Comparison of ENCODE assay signal across 14 cellular contexts in the genomic region with DNA sequence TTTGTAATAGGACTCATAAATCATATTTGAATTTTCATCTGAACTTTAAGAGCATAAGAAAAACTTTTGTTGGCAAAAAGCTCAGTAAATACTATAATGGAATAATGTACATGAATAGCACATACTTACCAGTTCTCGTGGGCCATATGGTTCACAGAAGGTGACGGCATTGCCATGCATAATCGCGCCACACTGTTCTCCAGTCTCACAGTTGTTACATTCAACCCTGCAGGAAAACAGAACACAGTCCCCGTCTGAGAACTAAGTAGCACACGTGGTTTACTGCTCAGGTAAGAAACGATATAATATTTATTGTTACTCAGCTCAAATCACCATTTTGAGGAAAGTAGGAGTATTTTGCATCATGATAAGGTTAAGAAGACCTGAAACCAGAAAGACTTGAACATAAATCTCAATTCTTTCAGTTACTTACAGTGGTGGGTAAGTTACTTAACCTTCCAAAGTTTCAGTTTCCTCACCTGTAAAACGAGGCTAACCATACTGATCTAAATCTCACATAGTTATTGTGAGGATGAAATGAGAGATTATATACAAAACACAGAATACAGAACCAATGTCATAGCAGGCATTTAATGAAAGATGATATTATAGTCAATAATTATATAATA.
A peak's percentile ranks its signal among the peaks of the same experiment; 100 is the strongest.
DNase-seq lines count a peak whose midpoint lies in the region; ATAC-seq and TF ChIP-seq lines count a peak whose summit lies in the region.
"Had no signal": no experiment of that assay in that cellular context is flagged by ENCODE, and none has a peak within 500 bp of the region (broad histone marks: within the 10 kb centered on the region; RNA-seq: fewer than 3 reads in every experiment).

No MANE protein-coding gene starts in this region.

- no peak for ATAC-seq in IMR-90 (ENCODE audit: low read depth)
- ATAC-seq in HG03139 (IDR thresholded peaks at IDR 0.05; ENCODE audit: unreplicated experiment): no peak
- ATAC-seq: GM12878 had no signal

- no peak overlapping the region for H3K18ac ChIP-seq in IMR-90 (ENCODE audit: low read depth, low read length)

- H3K4me1 Mint-ChIP-seq in glutamatergic neuron (ENCODE audit: low read depth, unreplicated experiment): peaks cover 15% of the 10 kb centered on the region
- H3K4me1 Mint-ChIP-seq: CD8-positive, alpha-beta memory T cell had no signal

- WGBS in IMR-90 (ENCODE audit: extremely low coverage in 2 of 2, insufficient read length in 1 of 2), 2 experiments: no CpG with 5 or more reads among the region's 8 CpGs

- DNase-seq in NCI-H1694 treated with DMSO at 0.1 percent for 48 hours (lab: John Stamatoyannopoulos, UW) (peak; percentile 29), NCI-H1694 (lab: John Stamatoyannopoulos, UW) (no peak), IMR-90 (no peak), NCI-H524 (lab: John Stamatoyannopoulos, UW) (peak; percentile 27 to 53), glutamatergic neuron (peak; percentile 29), HAP-1 (ENCODE audit: low spot score in 2 of 2) (no peak)
- DNase-seq in stimulated activated naive CD4-positive, alpha-beta T cell (lab: John Stamatoyannopoulos, UW): no peak
- DNase-seq: Caco-2; CD8-positive, alpha-beta memory T cell; GM23248 had no signal

- no peak overlapping the region for H2AK5ac ChIP-seq in IMR-90 (ENCODE audit: low read depth, low read length)

- H3K27me3 ChIP-seq in IMR-90 (ENCODE audit: control insufficient read depth, insufficient read depth, low read length): no peaks in the 10 kb centered on the region
- H3K27me3 ChIP-seq in HAP-1 (ENCODE audit: low read depth): no peaks in the 10 kb centered on the region
- H3K27me3 ChIP-seq: BLaER1 had no signal

- no peak overlapping the region for H3K4ac ChIP-seq in IMR-90 (ENCODE audit: low read depth, low read length)

- H3K4me3 Mint-ChIP-seq in glutamatergic neuron (ENCODE audit: unreplicated experiment): peak overlapping the region; percentile 52
- H3K4me3 Mint-ChIP-seq: CD8-positive, alpha-beta memory T cell had no signal

- H3K4me3 ChIP-seq in IMR-90 (ENCODE audit: insufficient read depth, low read depth, low read length): no peak overlapping the region
- no peak overlapping the region for H3K4me3 ChIP-seq in HAP-1
- H3K4me3 ChIP-seq: BLaER1, GM12878, GM23248 had no signal

- no peak overlapping the region for H3K27ac ChIP-seq in IMR-90 (ENCODE audit: insufficient read depth, low read length)
- H3K27ac ChIP-seq: 22Rv1, BLaER1, GM23248 had no signal

- peak overlapping the region; percentile 90 for H3K27ac Mint-ChIP-seq in glutamatergic neuron (ENCODE audit: unreplicated experiment)
- H3K27ac Mint-ChIP-seq: CD8-positive, alpha-beta memory T cell had no signal

- no peaks in the 10 kb centered on the region for H3K79me1 ChIP-seq in IMR-90 (ENCODE audit: low read depth in 1 of 2, low read length in 2 of 2)

- no peak overlapping the region for H3K23ac ChIP-seq in IMR-90 (ENCODE audit: low read depth, low read length)

- no peak overlapping the region for H2BK15ac ChIP-seq in IMR-90 (ENCODE audit: low read depth, low read length)

- no peaks in the 10 kb centered on the region for H3K9me1 ChIP-seq in IMR-90 (ENCODE audit: insufficient read depth, low read length)

- POLR2A ChIA-PET in IMR-90 (lab: Charles Lee; ENCODE audit: unreplicated experiment): no interaction called here

- no peaks in the 10 kb centered on the region for H3K36me3 Mint-ChIP-seq in glutamatergic neuron (ENCODE audit: unreplicated experiment)
- H3K36me3 Mint-ChIP-seq: CD8-positive, alpha-beta memory T cell had no signal

- intact Hi-C loops in IMR-90 (cut with micrococcal nuclease): no loop called here

- TF ChIP-seq CTCF in IMR-90 (conservative IDR thresholded peaks at IDR 0.05; ENCODE audit: low read depth, low read length) (no peak), glutamatergic neuron (IDR thresholded peaks at IDR 0.05; ENCODE audit: partially characterized antibody, unreplicated experiment) (no peak)

- H3K4me2 ChIP-seq in IMR-90 (ENCODE audit: low read depth, low read length): no peak overlapping the region
- H3K4me2 ChIP-seq: BLaER1 had no signal

- H4K91ac ChIP-seq in IMR-90 (ENCODE audit: insufficient read depth, low read depth, low read length): no peak overlapping the region

- no peak overlapping the region; a peak in 1 of 4 replicates for H4K8ac ChIP-seq in IMR-90 (ENCODE audit: low read depth in 2 of 2, low read length in 2 of 2)

- 0 out of 2 replicates have a peak overlapping the region, but pooled peaks have one; percentile 6 for H2BK20ac ChIP-seq in IMR-90 (ENCODE audit: low read depth, low read length)

- no peak overlapping the region for H2AK9ac ChIP-seq in IMR-90 (replicated peaks; ENCODE audit: low read depth, low read length, poor library complexity)

- peak overlapping the region; percentile 13; the same call in 1 of the 2 replicates for H2BK120ac ChIP-seq in IMR-90 (ENCODE audit: low read depth, low read length)

- H3K9me3 ChIP-seq in IMR-90 (ENCODE audit: control insufficient read depth, insufficient read depth, low read length) (no peaks in the 10 kb centered on the region), HAP-1 (no peaks in the 10 kb centered on the region)
- H3K9me3 ChIP-seq: BLaER1, Caco-2 had no signal

- CTCF ChIA-PET in IMR-90 (lab: Yijun Ruan, JAX): no interaction called here

- H3K56ac ChIP-seq in IMR-90 (ENCODE audit: extremely low read depth, insufficient read depth, low read length): no peak overlapping the region

- H3K36me3 ChIP-seq in IMR-90 (ENCODE audit: control insufficient read depth, insufficient read depth, low read length): no peaks in the 10 kb centered on the region
- H3K36me3 ChIP-seq in HAP-1 (replicated peaks): no peaks in the 10 kb centered on the region
- H3K36me3 ChIP-seq: BLaER1 had no signal

- H4K5ac ChIP-seq in IMR-90 (ENCODE audit: low read depth, low read length): no peak overlapping the region

- in situ Hi-C loops in IMR-90 (cut with MboI; ENCODE audit: low sequenced_read_pairs) (no loop called here), HAP-1 (cut with MboI; ENCODE audit: low sequenced_read_pairs) (no loop called here)

- peak overlapping the region; percentile 56 for H2AFZ ChIP-seq in IMR-90 (replicated peaks; ENCODE audit: low read length, poor library complexity)
- H2AFZ ChIP-seq: GM23248 had no signal

- BruUV-seq in IMR-90 (replicated peaks; lab: Mats Ljungman, UMichigan): no TSS peak

- no peaks in the 10 kb centered on the region for H4K20me1 ChIP-seq in IMR-90 (ENCODE audit: insufficient read depth, low read length)
- H4K20me1 ChIP-seq: BLaER1 had no signal

- no peak overlapping the region; the same call in 1 of the 2 replicates for H3K14ac ChIP-seq in IMR-90 (replicated peaks; ENCODE audit: low read depth, low read length)

- peaks cover under 1% of the 10 kb centered on the region for H3K9me3 Mint-ChIP-seq in glutamatergic neuron (ENCODE audit: unreplicated experiment)

- no peak overlapping the region for H3K9ac ChIP-seq in IMR-90 (ENCODE audit: low read depth, low read length)
- H3K9ac ChIP-seq: BLaER1, GM23248 had no signal

- no peak overlapping the region for H2BK5ac ChIP-seq in IMR-90 (ENCODE audit: low read depth, low read length, poor library complexity, severe bottlenecking)

- TF ChIP-seq RAD21 in IMR-90 (IDR thresholded peaks at IDR 0.05; ENCODE audit: low read length): no peak

- dilution Hi-C loops in IMR-90 (cut with HindIII; ENCODE audit: low sequenced_read_pairs, unreplicated experiment): no loop called here

- TF ChIP-seq POLR2A in IMR-90 (IDR thresholded peaks at IDR 0.05; ENCODE audit: low read depth, low read length): no peak

- H3K27me3 Mint-ChIP-seq in glutamatergic neuron (ENCODE audit: unreplicated experiment): peaks cover 2% of the 10 kb centered on the region

- H3K4me1 ChIP-seq in IMR-90 (ENCODE audit: control insufficient read depth, insufficient read depth, low read length) (no peaks in the 10 kb centered on the region), HAP-1 (peaks cover 20% of the 10 kb centered on the region)
- H3K4me1 ChIP-seq: BLaER1, Caco-2 had no signal

TF ChIP-seq in IMR-90, 13 proteins besides CTCF, POLR2A, EP300 and RAD21:
- no peak for TF ChIP-seq RCOR1 (IDR thresholded peaks at IDR 0.05; ENCODE audit: insufficient replicate concordance, low read length)
- no peak for TF ChIP-seq MAZ (IDR thresholded peaks at IDR 0.05; ENCODE audit: borderline replicate concordance, low read depth, low read length)
- TF ChIP-seq FOS (IDR thresholded peaks at IDR 0.05; ENCODE audit: low read depth, low read length): no peak
- TF ChIP-seq, protein P1, sequence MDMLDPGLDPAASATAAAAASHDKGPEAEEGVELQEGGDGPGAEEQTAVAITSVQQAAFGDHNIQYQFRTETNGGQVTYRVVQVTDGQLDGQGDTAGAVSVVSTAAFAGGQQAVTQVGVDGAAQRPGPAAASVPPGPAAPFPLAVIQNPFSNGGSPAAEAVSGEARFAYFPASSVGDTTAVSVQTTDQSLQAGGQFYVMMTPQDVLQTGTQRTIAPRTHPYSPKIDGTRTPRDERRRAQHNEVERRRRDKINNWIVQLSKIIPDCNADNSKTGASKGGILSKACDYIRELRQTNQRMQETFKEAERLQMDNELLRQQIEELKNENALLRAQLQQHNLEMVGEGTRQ (IDR thresholded peaks at IDR 0.05; ENCODE audit: low read depth, low read length): no peak
- TF ChIP-seq NFE2L2 (IDR thresholded peaks at IDR 0.05; ENCODE audit: low read depth, low read length): no peak
- TF ChIP-seq SMC3 (IDR thresholded peaks at IDR 0.05; ENCODE audit: low read depth, low read length): no peak
- TF ChIP-seq MAFK (IDR thresholded peaks at IDR 0.05; ENCODE audit: low read depth, low read length): no peak
- TF ChIP-seq BHLHE40 (IDR thresholded peaks at IDR 0.05; ENCODE audit: low read depth, low read length): no peak
- no peak for TF ChIP-seq MXI1 (IDR thresholded peaks at IDR 0.05; ENCODE audit: borderline replicate concordance, low read depth, low read length)
- no peak for TF ChIP-seq RFX5 (IDR thresholded peaks at IDR 0.05; ENCODE audit: low read depth, low read length)
- TF ChIP-seq, protein P2, sequence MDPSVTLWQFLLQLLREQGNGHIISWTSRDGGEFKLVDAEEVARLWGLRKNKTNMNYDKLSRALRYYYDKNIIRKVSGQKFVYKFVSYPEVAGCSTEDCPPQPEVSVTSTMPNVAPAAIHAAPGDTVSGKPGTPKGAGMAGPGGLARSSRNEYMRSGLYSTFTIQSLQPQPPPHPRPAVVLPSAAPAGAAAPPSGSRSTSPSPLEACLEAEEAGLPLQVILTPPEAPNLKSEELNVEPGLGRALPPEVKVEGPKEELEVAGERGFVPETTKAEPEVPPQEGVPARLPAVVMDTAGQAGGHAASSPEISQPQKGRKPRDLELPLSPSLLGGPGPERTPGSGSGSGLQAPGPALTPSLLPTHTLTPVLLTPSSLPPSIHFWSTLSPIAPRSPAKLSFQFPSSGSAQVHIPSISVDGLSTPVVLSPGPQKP (IDR thresholded peaks at IDR 0.05; ENCODE audit: borderline replicate concordance, low read depth, low read length): no peak
- TF ChIP-seq CHD1 (IDR thresholded peaks at IDR 0.05; ENCODE audit: low read depth, low read length): no peak
- TF ChIP-seq CEBPB (IDR thresholded peaks at IDR 0.05; ENCODE audit: low read depth, low read length): no peak

Comparison
In these comparisons a context has a peak if more than half of its experiments do, and no peak if none do; other contexts are left out.
1. DNase-seq: peak in NCI-H1694 treated with DMSO at 0.1 percent for 48 hours (single experiment), NCI-H524 (2 of 2) and glutamatergic neuron (single experiment); none in NCI-H1694 (single experiment), IMR-90 (single experiment), HAP-1 (0 of 2) and stimulated activated naive CD4-positive, alpha-beta T cell (0 of 6).